Comparison of ENCODE assay signal across 24 cellular contexts in genomic region chr1:61332796-61333195, GRCh38.
"Had no signal": no experiment of that assay in that cellular context is flagged by ENCODE, and none has a peak within 500 bp of the region (broad histone marks: within the 10 kb centered on the region; RNA-seq: fewer than 3 reads in every experiment).

No MANE protein-coding gene starts in this region.

- H3K36me3 ChIP-seq: breast epithelium, neural progenitor cell, transverse colon had no signal

- H3K9me3 ChIP-seq: breast epithelium, esophagus muscularis mucosa, heart right ventricle, psoas muscle, sigmoid colon, testis, transverse colon had no signal

- H3K4me1 Mint-ChIP-seq: T-helper 17 cell had no signal

- H3K27me3 ChIP-seq: breast epithelium, esophagus muscularis mucosa, heart right ventricle, neural progenitor cell, sigmoid colon, testis, transverse colon had no signal

- H3K79me2 ChIP-seq: parathyroid adenoma had no signal

- H3K4me2 ChIP-seq: neural progenitor cell had no signal

- ATAC-seq: heart right ventricle; naive thymus-derived CD4-positive, alpha-beta T cell; psoas muscle; T-helper 17 cell had no signal

- H3K27ac Mint-ChIP-seq: activated CD4-positive, alpha-beta T cell treated with anti-CD3 and anti-CD28 coated beads, Interleukin-2, amount 10 ng/mL, durations not matched to agents 7 days and 5 days; endodermal cell; neural progenitor cell had no signal

- H3K9ac ChIP-seq: neural progenitor cell, parathyroid adenoma had no signal

- H2AFZ ChIP-seq: neural progenitor cell, parathyroid adenoma had no signal

- H3K4me3 Mint-ChIP-seq: activated CD4-positive, alpha-beta T cell treated with anti-CD3 and anti-CD28 coated beads, Interleukin-2, amount 10 ng/mL, durations not matched to agents 7 days and 5 days; endodermal cell; naive thymus-derived CD4-positive, alpha-beta T cell; neural progenitor cell; T-helper 17 cell had no signal

- H3K9me3 Mint-ChIP-seq: activated CD4-positive, alpha-beta T cell treated with anti-CD3 and anti-CD28 coated beads, Interleukin-2, amount 10 ng/mL, durations not matched to agents 7 days and 5 days; endodermal cell; naive thymus-derived CD4-positive, alpha-beta T cell had no signal

- H3K27me3 Mint-ChIP-seq: T-helper 17 cell had no signal

- DNase-seq: activated CD4-positive, CD25-positive, alpha-beta regulatory T cell treated with anti-CD3 and anti-CD28 coated beads, Interleukin-2, amount 50 U/mL, for 72 hours; activated naive CD4-positive, alpha-beta T cell; activated T-cell treated with anti-CD3 and anti-CD28 coated beads for 4 hours; central memory CD4-positive, alpha-beta T cell; endodermal cell; foreskin melanocyte; heart right ventricle; midbrain; naive thymus-derived CD4-positive, alpha-beta T cell; occipital lobe; psoas muscle; sigmoid colon; small intestine; stimulated activated CD4-positive, alpha-beta T cell treated with anti-CD3 and anti-CD28 coated beads, Interleukin-4, amount 100 ng/mL, for 4 hours; stimulated activated CD8-positive, alpha-beta memory T cell treated with anti-CD3 and anti-CD28 coated beads, Interleukin-4, amount 100 ng/mL, for 48 hours; stimulated activated naive CD4-positive, alpha-beta T cell; T-helper 17 cell; testis; transverse colon had no signal

- H3K4me1 ChIP-seq: breast epithelium, parathyroid adenoma had no signal

- H3K27ac ChIP-seq: breast epithelium, esophagus muscularis mucosa, neural progenitor cell, parathyroid adenoma, psoas muscle, sigmoid colon, testis, transverse colon had no signal

- H3K4me3 ChIP-seq: breast epithelium, esophagus muscularis mucosa, heart right ventricle, neural progenitor cell, psoas muscle, sigmoid colon, testis, transverse colon had no signal
